ENCODE assay signal across 10 cellular contexts in genomic region chr20:52975024-52975732, GRCh38. TPM values are rescaled to one million over a fixed set of nuclear protein-coding genes. Genes with fewer than 3 reads are reported as not detected.
DNase-seq lines count a peak whose midpoint lies in the region; ATAC-seq and TF ChIP-seq lines count a peak whose summit lies in the region.
"Had no signal": no experiment of that assay in that cellular context is flagged by ENCODE, and none has a peak within 500 bp of the region (broad histone marks: within the 10 kb centered on the region; RNA-seq: fewer than 3 reads in every experiment).

No MANE protein-coding gene starts in this region.

- TF ChIP-seq POLR2A in esophagus muscularis mucosa (IDR thresholded peaks at IDR 0.05; ENCODE audit: low read depth) (no peak), spleen (IDR thresholded peaks at IDR 0.05) (no peak)

- ATAC-seq in GM19351 (IDR thresholded peaks at IDR 0.05; ENCODE audit: unreplicated experiment) = peak; percentile 42
- ATAC-seq in SK-N-SH treated with all-trans-retinoic acid at 6 μM for 48 hours = no peak
- ATAC-seq in GM18873 (IDR thresholded peaks at IDR 0.05; ENCODE audit: low FRiP score, unreplicated experiment) = no peak
- no peak for ATAC-seq in GM21367 (IDR thresholded peaks at IDR 0.05; ENCODE audit: unreplicated experiment)

- no peak for TF ChIP-seq EP300 in esophagus muscularis mucosa (IDR thresholded peaks at IDR 0.05)

- H3K9me3 ChIP-seq in esophagus muscularis mucosa (no peaks in the 10 kb centered on the region), spleen (no peaks in the 10 kb centered on the region)

- intact Hi-C loops in esophagus muscularis mucosa (cut with DNase I) = no loop called here
- intact Hi-C loops in spleen (cut with DNase I; ENCODE audit: low total_unique reads) = no loop called here
- intact Hi-C loops in posterior vena cava (cut with DNase I) = no loop called here

- H3K27ac ChIP-seq in esophagus muscularis mucosa (replicated peaks in 1 of 4) (peak overlapping the region; percentile 58 to 77 (median 73)), spleen (peak overlapping the region in 7 of 8 donors; percentile 7 to 83 (median 67))

- peak; percentile 68 for DNase-seq in esophagus muscularis mucosa (ENCODE audit: extremely low spot score)
- DNase-seq in spleen = no peak
- DNase-seq in NOMO-1 treated with DMSO at 0.1 percent for 48 hours (lab: John Stamatoyannopoulos, UW; ENCODE audit: unreplicated experiment) = no peak
- DNase-seq in posterior vena cava (ENCODE audit: low spot score) = no peak
- DNase-seq: NCI-H1048, occipital lobe had no signal

- H3K27me3 ChIP-seq in esophagus muscularis mucosa = peaks cover 0 to 35% (median 6%) of the 10 kb centered on the region in 4 donors
- peaks cover 0 to 53% (median 21%) of the 10 kb centered on the region in 7 donors for H3K27me3 ChIP-seq in spleen (replicated peaks in 1 of 7)

- peaks cover 0 to 10% (median 7%) of the 10 kb centered on the region in 4 donors for H3K4me1 ChIP-seq in esophagus muscularis mucosa
- H3K4me1 ChIP-seq in spleen = peaks cover 0 to 19% (median 3%) of the 10 kb centered on the region in 6 donors

- H3K4me3 ChIP-seq in esophagus muscularis mucosa = peak overlapping the region; percentile 50 to 68 (median 54)
- peak overlapping the region in 6 of 8 donors; percentile 2 to 68 (median 36) for H3K4me3 ChIP-seq in spleen

- TF ChIP-seq CTCF in esophagus muscularis mucosa (IDR thresholded peaks at IDR 0.05) = no peak
- no peak for TF ChIP-seq CTCF in spleen (IDR thresholded peaks at IDR 0.05 in 8 of 11, conservative IDR thresholded peaks at IDR 0.05 in 3 of 11)

- H3K36me3 ChIP-seq in esophagus muscularis mucosa (no peaks in the 10 kb centered on the region), spleen (no peaks in the 10 kb centered on the region)

- WGBS in esophagus muscularis mucosa = 60% methylated on average over 11 of the region's 11 CpGs
- WGBS in spleen, 5 donors = 56 to 64% (median 60%) methylated on average over 11 of the region's 11 CpGs

TF ChIP-seq in SK-N-SH treated with all-trans-retinoic acid at 6 μM for 48 hours, 23 proteins besides CTCF, POLR2A, EP300 and RAD21:
- TF ChIP-seq ISL1 (CRISPR knock-in tag; IDR thresholded peaks at IDR 0.05) = peak; percentile 36
- TF ChIP-seq SNAI2 (CRISPR knock-in tag; IDR thresholded peaks at IDR 0.05) = no peak
- TF ChIP-seq ZNF565 (CRISPR knock-in tag; conservative IDR thresholded peaks at IDR 0.05; ENCODE audit: low read depth) = no peak
- TF ChIP-seq BACH2 (CRISPR knock-in tag; IDR thresholded peaks at IDR 0.05; ENCODE audit: borderline replicate concordance) = no peak
- TF ChIP-seq TCF4 (CRISPR knock-in tag; IDR thresholded peaks at IDR 0.05; ENCODE audit: borderline replicate concordance) = peak; percentile 32; the same call in 1 of the 2 replicates
- no peak for TF ChIP-seq ZFP3 (CRISPR knock-in tag; IDR thresholded peaks at IDR 0.05)
- no peak for TF ChIP-seq ZC3H10 (CRISPR knock-in tag; IDR thresholded peaks at IDR 0.05)
- TF ChIP-seq CREB5 (CRISPR knock-in tag; IDR thresholded peaks at IDR 0.05; ENCODE audit: low read depth) = no peak
- no peak for TF ChIP-seq PPARA (CRISPR knock-in tag; IDR thresholded peaks at IDR 0.05; ENCODE audit: borderline replicate concordance)
- TF ChIP-seq CSRNP3 (CRISPR knock-in tag; IDR thresholded peaks at IDR 0.05) = no peak
- TF ChIP-seq ZFP30 (CRISPR knock-in tag; IDR thresholded peaks at IDR 0.05) = no peak
- TF ChIP-seq TOX (CRISPR knock-in tag; IDR thresholded peaks at IDR 0.05; ENCODE audit: borderline replicate concordance) = no peak
- no peak for TF ChIP-seq PATZ1 (CRISPR knock-in tag; IDR thresholded peaks at IDR 0.05; ENCODE audit: borderline replicate concordance)

RNA-seq across cellular contexts. Expression of gene TSHZ2, which starts 3.0 kb away (rescaled TPM):
- total RNA-seq in esophagus muscularis mucosa = 10 to 100 TPM; 10.3 to 15.0 (median 12.9) TPM
- total RNA-seq in spleen = 10 to 100 TPM; 14.6 to 19.2 (median 17.8) TPM
- 1 to 10 TPM in 2 of 3 donors, under 1 TPM in 1; 0.86 to 2.0 (median 1.9) TPM for polyA plus RNA-seq in spleen
- total RNA-seq in posterior vena cava = 10 to 100 TPM; 34.6 to 50.0 TPM
